Comparison of ENCODE assay signal across 21 cellular contexts in genomic region chr19:6260376-6260775, GRCh38. TPM values are rescaled to one million over a fixed set of nuclear protein-coding genes. Genes with fewer than 3 reads are reported as not detected.
DNase-seq lines count a peak whose midpoint lies in the region; ATAC-seq and TF ChIP-seq lines count a peak whose summit lies in the region.
"Had no signal": no experiment of that assay in that cellular context is flagged by ENCODE, and none has a peak within 500 bp of the region (broad histone marks: within the 10 kb centered on the region; RNA-seq: fewer than 3 reads in every experiment).

No MANE protein-coding gene starts in this region.

- H4K20me1 ChIP-seq in BLaER1 (peaks cover 100% of the 10 kb centered on the region), IMR-90 (ENCODE audit: insufficient read depth, low read length) (peaks cover 63% of the 10 kb centered on the region)

- no peak for TF ChIP-seq EP300 in gastroesophageal sphincter (IDR thresholded peaks at IDR 0.05)

- H3K4me1 ChIP-seq in BLaER1, result peaks cover 96% of the 10 kb centered on the region
- peaks cover 22% of the 10 kb centered on the region for H3K4me1 ChIP-seq in IMR-90 (ENCODE audit: control insufficient read depth, insufficient read depth, low read length)
- H3K4me1 ChIP-seq in mucosa of descending colon (ENCODE audit: low read depth), result peaks cover 3% of the 10 kb centered on the region
- H3K4me1 ChIP-seq in gastroesophageal sphincter, result peaks cover 0 to 64% (median 16%) of the 10 kb centered on the region in 3 donors
- H3K4me1 ChIP-seq in body of pancreas, result peaks cover 6% of the 10 kb centered on the region
- H3K4me1 ChIP-seq: BE2C had no signal

- dilution Hi-C loops in IMR-90 (cut with HindIII; ENCODE audit: low sequenced_read_pairs, unreplicated experiment), result no loop called here

- no peak overlapping the region for H3K4ac ChIP-seq in IMR-90 (ENCODE audit: low read depth, low read length)

- H2AK5ac ChIP-seq in IMR-90 (ENCODE audit: low read depth, low read length), result no peak overlapping the region

- no peak overlapping the region for H3K56ac ChIP-seq in IMR-90 (ENCODE audit: extremely low read depth, insufficient read depth, low read length)

- H3K9me3 Mint-ChIP-seq in stimulated activated effector memory CD8-positive, alpha-beta T cell treated with anti-CD3 and anti-CD28 coated beads, Interleukin-12 subunit alpha, Interleukin-12 subunit beta, amount 100 ng/mL, for 72 hours, result no peaks in the 10 kb centered on the region
- H3K9me3 Mint-ChIP-seq: CD4-positive, alpha-beta T cell had no signal

- CTCF ChIA-PET in IMR-90 (lab: Yijun Ruan, JAX), result no interaction called here

- H3K9me3 ChIP-seq in BLaER1, result 0 out of 2 replicates have a peak, but pooled peaks cover 7% of the 10 kb centered on the region
- no peaks in the 10 kb centered on the region for H3K9me3 ChIP-seq in IMR-90 (ENCODE audit: control insufficient read depth, insufficient read depth, low read length)
- H3K9me3 ChIP-seq in mucosa of descending colon, result no peaks in the 10 kb centered on the region
- no peaks in the 10 kb centered on the region for H3K9me3 ChIP-seq in gastroesophageal sphincter
- H3K9me3 ChIP-seq in body of pancreas, result no peaks in the 10 kb centered on the region
- H3K9me3 ChIP-seq: BE2C, MG63 had no signal

- H3K79me1 ChIP-seq in IMR-90 (ENCODE audit: low read depth in 1 of 2, low read length in 2 of 2), result peaks cover 36 to 87% of the 10 kb centered on the region in 2 experiments

- no peak overlapping the region for H2BK15ac ChIP-seq in IMR-90 (ENCODE audit: low read depth, low read length)

- no TSS peak for BruUV-seq in IMR-90 (replicated peaks; lab: Mats Ljungman, UMichigan)

- peak overlapping the region; percentile 34 for H3K27ac Mint-ChIP-seq in stimulated activated effector memory CD8-positive, alpha-beta T cell treated with anti-CD3 and anti-CD28 coated beads, Interleukin-12 subunit alpha, Interleukin-12 subunit beta, amount 100 ng/mL, for 72 hours
- H3K27ac Mint-ChIP-seq: CD4-positive, alpha-beta T cell had no signal

- no peak overlapping the region for H2BK20ac ChIP-seq in IMR-90 (ENCODE audit: low read depth, low read length)

- peak overlapping the region; percentile 33; the same call in 1 of the 2 replicates for H3K9ac ChIP-seq in BLaER1
- H3K9ac ChIP-seq in IMR-90 (ENCODE audit: low read depth, low read length), result no peak overlapping the region

- peak overlapping the region; percentile 2 for H2AFZ ChIP-seq in IMR-90 (replicated peaks; ENCODE audit: low read length, poor library complexity)

- no peak overlapping the region for H3K4me3 Mint-ChIP-seq in stimulated activated effector memory CD8-positive, alpha-beta T cell treated with anti-CD3 and anti-CD28 coated beads, Interleukin-12 subunit alpha, Interleukin-12 subunit beta, amount 100 ng/mL, for 72 hours
- H3K4me3 Mint-ChIP-seq: CD4-positive, alpha-beta T cell had no signal

- no peak overlapping the region for H4K5ac ChIP-seq in IMR-90 (ENCODE audit: low read depth, low read length)

- POLR2A ChIA-PET in IMR-90 (lab: Charles Lee; ENCODE audit: unreplicated experiment), result no interaction called here

- H4K91ac ChIP-seq in IMR-90 (ENCODE audit: insufficient read depth, low read depth, low read length), result no peak overlapping the region

- ATAC-seq in IMR-90 (ENCODE audit: low read depth) (no peak), mucosa of descending colon (no peak), gastroesophageal sphincter (no peak), body of pancreas (no peak)
- ATAC-seq in stimulated activated effector memory CD8-positive, alpha-beta T cell treated with anti-CD3 and anti-CD28 coated beads, Interleukin-12 subunit alpha, Interleukin-12 subunit beta, amount 100 ng/mL, for 72 hours, result no peak

- no peak overlapping the region for H4K8ac ChIP-seq in IMR-90 (ENCODE audit: low read depth in 2 of 2, low read length in 2 of 2)

- no peaks in the 10 kb centered on the region for H3K27me3 ChIP-seq in BLaER1
- H3K27me3 ChIP-seq in IMR-90 (ENCODE audit: control insufficient read depth, insufficient read depth, low read length), result no peaks in the 10 kb centered on the region
- no peaks in the 10 kb centered on the region for H3K27me3 ChIP-seq in gastroesophageal sphincter
- no peaks in the 10 kb centered on the region for H3K27me3 ChIP-seq in body of pancreas
- H3K27me3 ChIP-seq: BE2C, MG63 had no signal

- TF ChIP-seq RAD21 in IMR-90 (IDR thresholded peaks at IDR 0.05; ENCODE audit: low read length), result no peak

- no peak overlapping the region for H3K18ac ChIP-seq in IMR-90 (ENCODE audit: low read depth, low read length)

- TF ChIP-seq CTCF in IMR-90 (conservative IDR thresholded peaks at IDR 0.05; ENCODE audit: low read depth, low read length) (no peak), mucosa of descending colon (IDR thresholded peaks at IDR 0.05) (no peak), gastroesophageal sphincter (IDR thresholded peaks at IDR 0.05) (no peak), body of pancreas (IDR thresholded peaks at IDR 0.05) (no peak)

- H3K4me3 ChIP-seq in BLaER1 (peak overlapping the region; percentile 50), IMR-90 (ENCODE audit: insufficient read depth, low read depth, low read length) (no peak overlapping the region), mucosa of descending colon (no peak overlapping the region), gastroesophageal sphincter (no peak overlapping the region), body of pancreas (no peak overlapping the region)
- H3K4me3 ChIP-seq: MG63 had no signal

- 100% methylated on average over 5 of the region's 9 CpGs; no CpG with 5 or more reads in 1 of the 2 experiments for WGBS in IMR-90 (ENCODE audit: extremely low coverage in 2 of 2, insufficient read length in 1 of 2), 2 experiments
- WGBS in gastroesophageal sphincter (ENCODE audit: low coverage in 1 of 2), 2 donors, result 80% methylated on average over 1 of the region's 9 CpGs; no CpG with 5 or more reads in 1 of the 2 donors
- 91 to 100% methylated on average over 2 to 9 of the region's 9 CpGs for WGBS in body of pancreas, 2 donors

- in situ Hi-C loops in IMR-90 (cut with MboI; ENCODE audit: low sequenced_read_pairs), result no loop called here

- DNase-seq in IMR-90 (no peak), mucosa of descending colon (peak in 2 of 3 donors; percentile 21 to 31), SW480 (ENCODE audit: low spot score) (no peak), body of pancreas (no peak)
- no peak for DNase-seq in stimulated activated effector memory CD8-positive, alpha-beta T cell treated with anti-CD3 and anti-CD28 coated beads, Interleukin-12 subunit alpha, Interleukin-12 subunit beta, amount 100 ng/mL, for 72 hours (ENCODE audit: low spot score in 2 of 2)
- DNase-seq: 8988T, COR-L47, GOT3, HCEC 1CT, KG1, MG63, NCI-H1048, NCI-H1694, NCI-H2029 treated with DMSO at 0.1 percent for 48 hours, NCI-H446 treated with DMSO at 0.1 percent for 48 hours, NCI-H526 treated with DMSO at 0.1 percent for 48 hours, SHP77 treated with DMSO at 0.1 percent for 48 hours had no signal

- no peak overlapping the region for H2BK120ac ChIP-seq in IMR-90 (ENCODE audit: low read depth, low read length)

- H3K14ac ChIP-seq in IMR-90 (replicated peaks; ENCODE audit: low read depth, low read length), result no peak overlapping the region

- peaks cover 32% of the 10 kb centered on the region for H3K4me1 Mint-ChIP-seq in stimulated activated effector memory CD8-positive, alpha-beta T cell treated with anti-CD3 and anti-CD28 coated beads, Interleukin-12 subunit alpha, Interleukin-12 subunit beta, amount 100 ng/mL, for 72 hours

- peak overlapping the region; percentile 92 for H3K4me2 ChIP-seq in BLaER1
- H3K4me2 ChIP-seq in IMR-90 (ENCODE audit: low read depth, low read length), result no peak overlapping the region

- H2AK9ac ChIP-seq in IMR-90 (replicated peaks; ENCODE audit: low read depth, low read length, poor library complexity), result no peak overlapping the region

- no peak overlapping the region for H2BK5ac ChIP-seq in IMR-90 (ENCODE audit: low read depth, low read length, poor library complexity, severe bottlenecking)

- TF ChIP-seq POLR2A in IMR-90 (IDR thresholded peaks at IDR 0.05; ENCODE audit: low read depth, low read length), result no peak
- TF ChIP-seq POLR2A in gastroesophageal sphincter (IDR thresholded peaks at IDR 0.05), result no peak
- no peak for TF ChIP-seq POLR2A in body of pancreas (IDR thresholded peaks at IDR 0.05)

- H3K36me3 ChIP-seq in BLaER1, result peaks cover 67% of the 10 kb centered on the region
- peaks cover 48% of the 10 kb centered on the region for H3K36me3 ChIP-seq in IMR-90 (ENCODE audit: control insufficient read depth, insufficient read depth, low read length)
- no peaks in the 10 kb centered on the region for H3K36me3 ChIP-seq in mucosa of descending colon (ENCODE audit: low read depth)
- peaks cover 0 to 65% of the 10 kb centered on the region in 2 donors for H3K36me3 ChIP-seq in gastroesophageal sphincter
- peaks cover 0 to under 1% of the 10 kb centered on the region in 2 donors for H3K36me3 ChIP-seq in body of pancreas (replicated peaks in 1 of 2; ENCODE audit: insufficient read depth in 1 of 2, low read depth in 2 of 2)

- H3K27ac ChIP-seq in BLaER1 (peak overlapping the region; percentile 72), IMR-90 (ENCODE audit: insufficient read depth, low read length) (no peak overlapping the region), gastroesophageal sphincter (peak overlapping the region in 1 of 4 donors; percentile 69), body of pancreas (no peak overlapping the region)

- H3K36me3 Mint-ChIP-seq in stimulated activated effector memory CD8-positive, alpha-beta T cell treated with anti-CD3 and anti-CD28 coated beads, Interleukin-12 subunit alpha, Interleukin-12 subunit beta, amount 100 ng/mL, for 72 hours, result peaks cover 86% of the 10 kb centered on the region

- H3K23ac ChIP-seq in IMR-90 (ENCODE audit: low read depth, low read length), result no peak overlapping the region

- peaks cover 17% of the 10 kb centered on the region for H3K9me1 ChIP-seq in IMR-90 (ENCODE audit: insufficient read depth, low read length)

- intact Hi-C loops in IMR-90 (cut with micrococcal nuclease), result no loop called here
- intact Hi-C loops in mucosa of descending colon (cut with DNase I, micrococcal nuclease), result no loop called here
- intact Hi-C loops in body of pancreas (cut with DNase I), result no loop called here

TF ChIP-seq in IMR-90, 13 proteins besides CTCF, POLR2A, EP300 and RAD21 (continues in another document):
- TF ChIP-seq CEBPB (IDR thresholded peaks at IDR 0.05; ENCODE audit: low read depth, low read length), result no peak

RNA-seq across cellular contexts. Expression of gene MLLT1, which starts 19.4 kb away (rescaled TPM):
- total RNA-seq in IMR-90 (2012; rRNA removed), result 1.3 and 1.7 TPM in 2 replicates
- 30.6 and 45.4 TPM in 2 replicates for polyA plus RNA-seq in IMR-90 (2012; rRNA removed)
- polyA plus RNA-seq in IMR-90 (2012; cell fraction: cytosol; rRNA removed), result 19.2 and 30.8 TPM in 2 replicates
- 39.7 and 78.9 TPM in 2 replicates for polyA plus RNA-seq in IMR-90 (2012; cell fraction: nucleus; rRNA removed; ENCODE audit: low replicate concordance)
- 10 to 100 TPM; 32.5 to 75.3 (median 33.7) TPM for total RNA-seq in mucosa of descending colon
- total RNA-seq in gastroesophageal sphincter, result 10 to 100 TPM; 21.4 to 42.5 (median 23.8) TPM
- total RNA-seq in body of pancreas, result 10 to 100 TPM; 16.3 to 23.7 TPM

Comparison
In these comparisons a context has a peak if more than half of its experiments do, and no peak if none do; other contexts are left out.
1. DNase-seq: peak in mucosa of descending colon (2 of 3); none in IMR-90 (single experiment), stimulated activated effector memory CD8-positive, alpha-beta T cell treated with anti-CD3 and anti-CD28 coated beads, Interleukin-12 subunit alpha, Interleukin-12 subunit beta, amount 100 ng/mL, for 72 hours (0 of 2), SW480 (single experiment) and body of pancreas (0 of 4).